Comparison of ENCODE assay signal across 8 cellular contexts in the genomic region with DNA sequence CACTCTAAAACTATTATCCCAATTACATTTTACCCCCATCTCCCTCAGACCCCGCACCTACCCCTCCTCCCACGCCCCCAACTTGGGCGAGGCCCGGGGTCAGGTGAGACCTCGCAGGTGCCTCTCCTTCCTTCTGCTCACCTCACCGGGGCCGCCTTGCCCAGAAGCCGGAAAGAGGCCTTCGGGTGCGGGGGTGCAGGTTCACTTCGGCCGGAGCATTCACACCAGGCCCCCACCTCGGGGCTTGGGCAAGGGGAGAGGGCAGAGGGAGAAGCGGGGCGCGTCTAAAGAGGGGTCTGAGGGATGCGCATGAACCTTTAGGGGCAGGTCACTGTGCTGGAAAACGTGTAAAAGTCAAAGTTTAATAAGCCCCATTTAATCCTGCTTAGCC. TPM values are rescaled to one million over a fixed set of nuclear protein-coding genes. Genes with fewer than 3 reads are reported as not detected.
DNase-seq lines count a peak whose midpoint lies in the region; ATAC-seq and TF ChIP-seq lines count a peak whose summit lies in the region.

No MANE protein-coding gene starts in this region.

- no peak for DNase-seq in activated T-cell treated with anti-CD3 and anti-CD28 coated beads, Interleukin-2, amount 50 U/mL, for 72 hours
- DNase-seq in heart right ventricle (peak in 1 of 2 donors; percentile 5), sciatic nerve (ENCODE audit: low spot score) (no peak), SIG-M5 (lab: John Stamatoyannopoulos, UW) (no peak)

- H3K27ac Mint-ChIP-seq in activated T-cell treated with anti-CD3 and anti-CD28 coated beads, Interleukin-2, amount 50 U/mL, for 72 hours: peak overlapping the region; percentile 98

- H3K9me3 ChIP-seq in ES-I3 (ENCODE audit: control insufficient read depth, insufficient read depth, low read length) (no peaks in the 10 kb centered on the region), heart right ventricle (peaks cover 0 to 5% (median 0%) of the 10 kb centered on the region in 11 donors)

- H3K4me1 ChIP-seq in ES-I3 (ENCODE audit: insufficient read depth, low read length): no peaks in the 10 kb centered on the region
- H3K4me1 ChIP-seq in heart right ventricle: peaks cover 0 to 11% (median 7%) of the 10 kb centered on the region in 9 donors

- H3K9ac ChIP-seq in ES-I3 (ENCODE audit: low read depth, low read length): peak overlapping the region; percentile 59; the same call in 1 of the 2 replicates

- peaks cover 3 to 16% of the 10 kb centered on the region in 2 donors for H3K36me3 Mint-ChIP-seq in activated T-cell treated with anti-CD3 and anti-CD28 coated beads, Interleukin-2, amount 50 U/mL, for 72 hours (ENCODE audit: insufficient read depth in 2 of 2)

- H3K27ac ChIP-seq in heart right ventricle: peak overlapping the region in 9 of 10 donors; percentile 50 to 83 (median 66)

- peak overlapping the region; percentile 32 to 66 (median 64) for H3K4me3 ChIP-seq in heart right ventricle

- H3K4me3 Mint-ChIP-seq in activated T-cell treated with anti-CD3 and anti-CD28 coated beads, Interleukin-2, amount 50 U/mL, for 72 hours: peak overlapping the region; percentile 99

- intact Hi-C loops in heart right ventricle (cut with DNase I) (no loop called here), sciatic nerve (cut with DNase I) (no loop called here)

- H3K9me3 Mint-ChIP-seq in activated T-cell treated with anti-CD3 and anti-CD28 coated beads, Interleukin-2, amount 50 U/mL, for 72 hours: no peaks in the 10 kb centered on the region

- WGBS in heart right ventricle, 2 donors: 0 to 3% methylated on average over 9 to 18 of the region's 18 CpGs

- no peak for TF ChIP-seq CTCF in heart right ventricle (IDR thresholded peaks at IDR 0.05)

- no peaks in the 10 kb centered on the region for H3K27me3 Mint-ChIP-seq in activated T-cell treated with anti-CD3 and anti-CD28 coated beads, Interleukin-2, amount 50 U/mL, for 72 hours (ENCODE audit: low read depth)

- no peaks in the 10 kb centered on the region for H3K27me3 ChIP-seq in heart right ventricle

- peak; percentile 30 for ATAC-seq in HG02798 (IDR thresholded peaks at IDR 0.05; ENCODE audit: poor library complexity, unreplicated experiment)
- peak in 1 of 2 donors; percentile 20 for ATAC-seq in activated T-cell treated with anti-CD3 and anti-CD28 coated beads, Interleukin-2, amount 50 U/mL, for 72 hours (replicated peaks in 1 of 2)
- peak in 6 of 8 donors; percentile 4 to 51 (median 18) for ATAC-seq in heart right ventricle
- peak; percentile 48 for ATAC-seq in sciatic nerve
- no peak for ATAC-seq in HG03139 (IDR thresholded peaks at IDR 0.05; ENCODE audit: unreplicated experiment)
- ATAC-seq in GM19463 (IDR thresholded peaks at IDR 0.05; ENCODE audit: unreplicated experiment): no peak

- H3K36me3 ChIP-seq in ES-I3 (ENCODE audit: insufficient read depth, low read length) (no peaks in the 10 kb centered on the region), heart right ventricle (peaks cover 0 to 3% (median 0%) of the 10 kb centered on the region in 9 donors)

- peaks cover 15% of the 10 kb centered on the region for H3K4me1 Mint-ChIP-seq in activated T-cell treated with anti-CD3 and anti-CD28 coated beads, Interleukin-2, amount 50 U/mL, for 72 hours (ENCODE audit: low read depth)

RNA-seq across cellular contexts. Expression of gene ZNF182, which starts 0.4 kb away (rescaled TPM):
- 10 to 100 TPM in 1 of 2 donors, 1 to 10 TPM in 1; 9.1 to 11.4 TPM for total RNA-seq in activated T-cell treated with anti-CD3 and anti-CD28 coated beads, Interleukin-2, amount 50 U/mL, for 72 hours
- total RNA-seq in heart right ventricle (1 to 10 TPM; 2.3 to 4.0 (median 3.1) TPM), sciatic nerve (8.8 TPM)
- 1 to 10 TPM; 1.6 to 4.3 TPM for polyA plus RNA-seq in heart right ventricle

RNA-seq across cellular contexts. Expression of gene SPACA5, which starts 3.4 kb away (rescaled TPM):
- not detected for total RNA-seq in activated T-cell treated with anti-CD3 and anti-CD28 coated beads, Interleukin-2, amount 50 U/mL, for 72 hours
- total RNA-seq in heart right ventricle (not detected), sciatic nerve (not detected)
- polyA plus RNA-seq in heart right ventricle: not detected

Comparison
In these comparisons a context has a peak if more than half of its experiments do, and no peak if none do; other contexts are left out.
1. ATAC-seq: peak in HG02798 (single experiment), heart right ventricle (6 of 8) and sciatic nerve (single experiment); none in HG03139 (single experiment) and GM19463 (single experiment).